Comparison of ENCODE assay signal across 8 cellular contexts in the genomic region with DNA sequence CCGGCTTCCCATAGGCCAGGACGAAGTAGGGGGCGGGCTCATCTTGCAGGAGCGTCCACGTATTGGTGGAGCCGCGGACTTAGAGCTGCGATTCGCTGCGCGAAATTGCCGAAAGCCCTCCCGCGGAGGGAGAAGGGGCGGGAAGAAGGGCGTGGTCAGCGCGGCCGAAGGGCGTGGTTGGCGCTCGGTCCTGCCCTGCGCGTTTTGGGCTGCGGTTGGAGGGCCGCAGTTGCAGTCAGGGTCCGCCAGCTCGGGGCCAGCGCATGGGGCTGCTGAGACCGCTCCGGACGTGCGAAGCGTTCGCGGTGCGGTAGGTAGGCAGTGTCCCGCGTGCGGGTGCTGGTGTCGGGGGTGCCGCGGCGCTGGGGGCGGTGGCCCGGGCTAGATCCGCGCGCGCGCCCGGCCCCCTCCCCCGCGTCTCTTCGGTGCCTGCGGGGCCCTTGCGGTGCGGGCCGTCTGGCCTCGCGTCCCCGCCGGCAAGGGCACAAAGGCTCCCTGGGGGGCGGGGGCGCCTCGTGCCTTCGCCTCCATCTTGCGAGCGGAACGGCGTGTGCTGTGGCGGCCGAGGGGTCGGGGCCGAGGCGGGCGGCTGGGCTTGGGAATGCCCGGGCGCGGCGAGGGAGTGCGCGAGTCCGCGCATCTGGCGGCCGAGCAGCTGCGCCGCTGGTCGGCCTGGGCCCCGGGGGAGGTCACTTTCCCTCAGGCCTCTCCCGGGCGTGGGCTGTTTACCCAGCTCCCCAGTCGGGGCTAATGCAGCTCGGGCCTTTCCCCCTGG. TPM values are rescaled to one million over a fixed set of nuclear protein-coding genes. Genes with fewer than 3 reads are reported as not detected.
DNase-seq lines count a peak whose midpoint lies in the region; ATAC-seq, FAIRE-seq and TF ChIP-seq lines count a peak whose summit lies in the region.

A gene with protein sequence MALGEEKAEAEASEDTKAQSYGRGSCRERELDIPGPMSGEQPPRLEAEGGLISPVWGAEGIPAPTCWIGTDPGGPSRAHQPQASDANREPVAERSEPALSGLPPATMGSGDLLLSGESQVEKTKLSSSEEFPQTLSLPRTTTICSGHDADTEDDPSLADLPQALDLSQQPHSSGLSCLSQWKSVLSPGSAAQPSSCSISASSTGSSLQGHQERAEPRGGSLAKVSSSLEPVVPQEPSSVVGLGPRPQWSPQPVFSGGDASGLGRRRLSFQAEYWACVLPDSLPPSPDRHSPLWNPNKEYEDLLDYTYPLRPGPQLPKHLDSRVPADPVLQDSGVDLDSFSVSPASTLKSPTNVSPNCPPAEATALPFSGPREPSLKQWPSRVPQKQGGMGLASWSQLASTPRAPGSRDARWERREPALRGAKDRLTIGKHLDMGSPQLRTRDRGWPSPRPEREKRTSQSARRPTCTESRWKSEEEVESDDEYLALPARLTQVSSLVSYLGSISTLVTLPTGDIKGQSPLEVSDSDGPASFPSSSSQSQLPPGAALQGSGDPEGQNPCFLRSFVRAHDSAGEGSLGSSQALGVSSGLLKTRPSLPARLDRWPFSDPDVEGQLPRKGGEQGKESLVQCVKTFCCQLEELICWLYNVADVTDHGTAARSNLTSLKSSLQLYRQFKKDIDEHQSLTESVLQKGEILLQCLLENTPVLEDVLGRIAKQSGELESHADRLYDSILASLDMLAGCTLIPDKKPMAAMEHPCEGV (plus strand): TSS at position 202 of the 775 bp plus-strand sequence. CDS start 13,029 bp downstream, outside the sequence.

- H3K9ac ChIP-seq in OCI-LY1 (ENCODE audit: low read length) (peak within 1 kb of the TSS; percentile 65), endothelial cell of umbilical vein (replicated peaks; ENCODE audit: extremely low read depth, insufficient read depth, low read length) (peak within 1 kb of the TSS; percentile 83)

- H3K9me3 Mint-ChIP-seq in mesothelial cell of epicardium = peaks cover 5% of the 10 kb centered on the region

- no peaks in the 10 kb centered on the region for H3K9me2 ChIP-seq in OCI-LY1 (ENCODE audit: low read depth, low read length)

- H3K27ac ChIP-seq in OCI-LY1 (ENCODE audit: low read depth, low read length, poor library complexity, severe bottlenecking) = peak within 1 kb of the TSS; percentile 56
- peak within 1 kb of the TSS; percentile 81 for H3K27ac ChIP-seq in endothelial cell of umbilical vein (ENCODE audit: insufficient read depth, low read depth, low read length)

- CTCF ChIA-PET in endothelial cell of umbilical vein (lab: Charles Lee) = interaction anchor here (0.7 to 2.7 kb wide), 15 partner anchors 8 to 726 kb away, joined by 3 to 12 read pairs (median 3); a partner anchor contains a TSS

- H3K36me3 ChIP-seq in OCI-LY1 (ENCODE audit: insufficient read depth, low read length) (peaks cover 5% of the 10 kb centered on the region), endothelial cell of umbilical vein (ENCODE audit: control insufficient read depth in 2 of 2, extremely low read depth in 1 of 2, insufficient read depth in 2 of 2, low read length in 2 of 2) (no peaks in the 10 kb centered on the region)

- H4K20me1 ChIP-seq in OCI-LY1 (ENCODE audit: insufficient read depth, low read length) (no peaks in the 10 kb centered on the region), endothelial cell of umbilical vein (replicated peaks; ENCODE audit: control insufficient read depth, extremely low read depth, insufficient read depth, low read length) (no peaks in the 10 kb centered on the region)

- H3K4me1 Mint-ChIP-seq in mesothelial cell of epicardium = peaks cover 27% of the 10 kb centered on the region

- dilution Hi-C loops in endothelial cell of umbilical vein (cut with MboI; ENCODE audit: extremely low pct_ligation_motif_present, low sequenced_read_pairs) = no loop called here

- peak within 1 kb of the TSS; percentile 97 for H3K4me2 ChIP-seq in OCI-LY1 (ENCODE audit: low read length)
- peak within 1 kb of the TSS; percentile 98 for H3K4me2 ChIP-seq in endothelial cell of umbilical vein (ENCODE audit: insufficient read depth, low read length)

- peak; percentile 96 for FAIRE-seq in endothelial cell of umbilical vein (lab: Jason Lieb, UNC)

- no peaks in the 10 kb centered on the region for H3K27me3 Mint-ChIP-seq in mesothelial cell of epicardium (ENCODE audit: low read depth)

- peaks cover 7% of the 10 kb centered on the region for H3K36me3 Mint-ChIP-seq in mesothelial cell of epicardium

- H3K27me3 ChIP-seq in OCI-LY1 (ENCODE audit: insufficient read depth, low read length) (no peaks in the 10 kb centered on the region), endothelial cell of umbilical vein (ENCODE audit: control insufficient read depth in 2 of 2, insufficient read depth in 2 of 2, low read length in 2 of 2) (no peaks in the 10 kb centered on the region)

- peak; percentile 99 for DNase-seq in DMS 273 (lab: John Stamatoyannopoulos, UW; ENCODE audit: unreplicated experiment)
- DNase-seq in HuH-7 (ENCODE audit: low spot score) = peak; percentile 99
- peak; percentile 92 for DNase-seq in activated T-cell treated with anti-CD3 and anti-CD28 coated beads for 1 hour (ENCODE audit: low read depth)
- peak; percentile 99 for DNase-seq in endothelial cell of umbilical vein (ENCODE audit: low read depth, low spot score)
- DNase-seq in mesothelial cell of epicardium (ENCODE audit: low spot score in 2 of 2, unreplicated experiment in 2 of 2) = peak; percentile 88 to 97
- DNase-seq in stimulated activated CD8-positive, alpha-beta memory T cell treated with anti-CD3 and anti-CD28 coated beads, Interleukin-15, amount 100 ng/mL, for 4 hours (ENCODE audit: low read depth in 2 of 2) = peak; percentile 92

- TF ChIP-seq CTCF in OCI-LY1 (IDR thresholded peaks at IDR 0.05; ENCODE audit: low read length) (no peak), endothelial cell of umbilical vein (IDR thresholded peaks at IDR 0.05; ENCODE audit: extremely low read depth in 1 of 2, insufficient read depth in 1 of 2, low read depth in 1 of 2, low read length in 2 of 2) (no peak), mesothelial cell of epicardium (IDR thresholded peaks at IDR 0.05; ENCODE audit: unreplicated experiment) (no peak)

- H3K9me1 ChIP-seq in endothelial cell of umbilical vein (replicated peaks; ENCODE audit: control insufficient read depth, extremely low read depth, insufficient read depth, low read length) = peaks cover 2% of the 10 kb centered on the region

- H3F3A ChIP-seq in OCI-LY1 (ENCODE audit: insufficient read depth, low read length) = no peaks in the 10 kb centered on the region

- no TSS peak for BruUV-seq in endothelial cell of umbilical vein (replicated peaks; lab: Mats Ljungman, UMichigan)

- H3K27ac Mint-ChIP-seq in mesothelial cell of epicardium = peak within 1 kb of the TSS; percentile 91

- H3K9me3 ChIP-seq in OCI-LY1 (ENCODE audit: low read length) (no peaks in the 10 kb centered on the region), endothelial cell of umbilical vein (replicated peaks; ENCODE audit: control insufficient read depth, insufficient read depth, low read length) (no peaks in the 10 kb centered on the region)

- H3K79me2 ChIP-seq in OCI-LY1 (ENCODE audit: insufficient read depth, low read length) (no peaks in the 10 kb centered on the region), endothelial cell of umbilical vein (ENCODE audit: control insufficient read depth, insufficient read depth, low read length) (peaks cover 21% of the 10 kb centered on the region)

- intact Hi-C loops in endothelial cell of umbilical vein (cut with micrococcal nuclease) = loop anchor here (1.0 to 5.0 kb wide), 3 partner anchors 13 to 376 kb away; a partner anchor contains a TSS

- H3K4me1 ChIP-seq in OCI-LY1 (ENCODE audit: insufficient read depth, low read length, severe bottlenecking) (peaks cover 48% of the 10 kb centered on the region), endothelial cell of umbilical vein (ENCODE audit: control insufficient read depth, extremely low read depth, insufficient read depth, low read length) (peaks cover 33% of the 10 kb centered on the region)

- POLR2A ChIA-PET in endothelial cell of umbilical vein (lab: Charles Lee) = interaction anchor here (0.6 to 1.5 kb wide), 8 partner anchors 9 to 1930 kb away, joined by 3 to 9 read pairs (median 4); a partner anchor contains a TSS

- peak; percentile 82 for ATAC-seq in GM21526 (IDR thresholded peaks at IDR 0.05; ENCODE audit: low FRiP score, unreplicated experiment)

- peak within 1 kb of the TSS; percentile 94 for H3K4me3 Mint-ChIP-seq in mesothelial cell of epicardium

- H2AFZ ChIP-seq in OCI-LY1 (ENCODE audit: low read length) (no peak within 1 kb of the TSS), endothelial cell of umbilical vein (ENCODE audit: low read depth, low read length) (peak within 1 kb of the TSS; percentile 45)

- TF ChIP-seq POLR2A in endothelial cell of umbilical vein (IDR thresholded peaks at IDR 0.05; ENCODE audit: low read depth, low read length) = peak; percentile 95

- H3K4me3 ChIP-seq in OCI-LY1 (ENCODE audit: low read depth, low read length, poor library complexity, severe bottlenecking) (peak within 1 kb of the TSS; percentile 66), endothelial cell of umbilical vein (replicated peaks in 1 of 3; ENCODE audit: insufficient read depth in 1 of 3, low read depth in 1 of 3, low read length in 3 of 3) (peak within 1 kb of the TSS; percentile 74 to 96 (median 78))

TF ChIP-seq in endothelial cell of umbilical vein, 7 proteins besides CTCF, POLR2A, EP300 and RAD21:
- TF ChIP-seq POLR2AphosphoS5 (IDR thresholded peaks at IDR 0.05; ENCODE audit: insufficient read depth, low read depth, low read length) (peak; percentile 91), GATA2 (IDR thresholded peaks at IDR 0.05; ENCODE audit: insufficient read depth, insufficient read length, low read depth, low read length) (no peak)

RNA-seq across cellular contexts. Expression of the gene that starts here (rescaled TPM):
- total RNA-seq in endothelial cell of umbilical vein (20.0 and 21.4 TPM in 2 replicates), mesothelial cell of epicardium (22.2 to 23.0 TPM (median 22.4 TPM) in 3 replicates)
- polyA plus RNA-seq in endothelial cell of umbilical vein = 22.0 and 26.2 TPM in 2 replicates
- polyA plus RNA-seq in endothelial cell of umbilical vein (2011; cell fraction: cytosol; rRNA removed) = 15.0 and 17.9 TPM in 2 replicates
- polyA plus RNA-seq in endothelial cell of umbilical vein (2011; cell fraction: nucleus; rRNA removed) = 20.6 and 24.9 TPM in 2 replicates
- polyA plus RNA-seq in endothelial cell of umbilical vein (2012) = 13.1 and 14.3 TPM in 2 replicates
- polyA minus RNA-seq in endothelial cell of umbilical vein = 39.9 and 42.9 TPM in 2 replicates
- polyA minus RNA-seq in endothelial cell of umbilical vein (2011; cell fraction: cytosol; rRNA and poly(A)+ RNA removed) = 2.3 TPM
- polyA minus RNA-seq in endothelial cell of umbilical vein (2011; cell fraction: nucleus; rRNA and poly(A)+ RNA removed) = 24.7 and 29.5 TPM in 2 replicates

Comparison
In these comparisons a context has a peak if more than half of its experiments do, and no peak if none do; other contexts are left out.
1. Peak in every context shown above with its lines: DNase-seq, ATAC-seq, H3K4me3 ChIP-seq and H3K27ac ChIP-seq.